ENCODE assay signal across 8 cellular contexts in genomic region chr12:11863478-11863906, GRCh38.
DNase-seq lines count a peak whose midpoint lies in the region; ATAC-seq and TF ChIP-seq lines count a peak whose summit lies in the region.

No MANE protein-coding gene starts in this region.

- TF ChIP-seq CTCF in endodermal cell (conservative IDR thresholded peaks at IDR 0.05) = no peak

- no peak overlapping the region for H2AK5ac ChIP-seq in mesenchymal stem cell (ENCODE audit: low read length, severe bottlenecking)

- 95% methylated on average over 3 to 5 of the region's 5 CpGs for WGBS in endodermal cell (ENCODE audit: insufficient coverage in 1 of 2, insufficient read length in 1 of 2), 2 experiments
- WGBS in mesenchymal stem cell = 94% methylated on average over 5 of the region's 5 CpGs

- H3K9ac ChIP-seq in endodermal cell (ENCODE audit: extremely low read depth, low read length, poor library complexity, severe bottlenecking) = no peak overlapping the region
- peak overlapping the region; percentile 82 for H3K9ac ChIP-seq in mesenchymal stem cell (ENCODE audit: low read length)

- no peak overlapping the region for H2AFZ ChIP-seq in mesenchymal stem cell (ENCODE audit: low read depth, low read length)

- peaks cover 35% of the 10 kb centered on the region for H3K79me1 ChIP-seq in mesenchymal stem cell (replicated peaks; ENCODE audit: low read length, poor library complexity, severe bottlenecking)

- peak overlapping the region in 1 of 2 experiments; percentile 60 for H3K18ac ChIP-seq in mesenchymal stem cell (ENCODE audit: low read depth in 1 of 2, low read length in 2 of 2)

- H2BK12ac ChIP-seq in mesenchymal stem cell (ENCODE audit: low read length in 2 of 2) = no peak overlapping the region

- H4K8ac ChIP-seq in mesenchymal stem cell (ENCODE audit: low read length) = no peak overlapping the region

- no peak overlapping the region for H3K4me2 ChIP-seq in mesenchymal stem cell (ENCODE audit: low read length, poor library complexity, severe bottlenecking)

- peaks cover 47% of the 10 kb centered on the region for H3K4me1 Mint-ChIP-seq in endodermal cell

- no peaks in the 10 kb centered on the region for H3K27me3 Mint-ChIP-seq in endodermal cell (ENCODE audit: insufficient read depth)

- H3K4me3 ChIP-seq in endodermal cell (ENCODE audit: low read length) = no peak overlapping the region
- peak overlapping the region in 1 of 2 experiments; percentile 20 for H3K4me3 ChIP-seq in mesenchymal stem cell (ENCODE audit: insufficient read depth in 1 of 2, low read depth in 1 of 2, low read length in 2 of 2)

- no peak overlapping the region for H2BK120ac ChIP-seq in mesenchymal stem cell (ENCODE audit: low read depth, low read length)

- ATAC-seq in stimulated activated naive CD8-positive, alpha-beta T cell treated with anti-CD3 and anti-CD28 coated beads, Interleukin-15, Interleukin-2, amounts not matched to agents 100 U/mL and 50 U/mL, for 24 hours = no peak

- H3K27me3 ChIP-seq in endodermal cell (ENCODE audit: control insufficient read depth, insufficient read depth, low read length, poor library complexity, severe bottlenecking) = no peaks in the 10 kb centered on the region
- no peaks in the 10 kb centered on the region for H3K27me3 ChIP-seq in mesenchymal stem cell (ENCODE audit: control insufficient read depth in 1 of 2, insufficient read depth in 1 of 2, low read length in 2 of 2)

- no peak overlapping the region for H3K4ac ChIP-seq in mesenchymal stem cell (ENCODE audit: low read depth in 1 of 2, low read length in 2 of 2)

- peaks cover 24% of the 10 kb centered on the region for H3K9me3 Mint-ChIP-seq in endodermal cell

- DNase-seq in RPMI7951 (ENCODE audit: low read depth) = peak; percentile 80
- peak; percentile 31 for DNase-seq in endodermal cell
- DNase-seq in mesenchymal stem cell = peak; percentile 11
- DNase-seq in substantia nigra (lab: John Stamatoyannopoulos, UW) = peak in 18 of 49 donors; percentile 9 to 49 (median 24)
- DNase-seq in amniotic stem cell (lab: John Stamatoyannopoulos, UW) = no peak
- DNase-seq in NCI-H1417 treated with DMSO at 0.1 percent for 48 hours (lab: John Stamatoyannopoulos, UW) = no peak
- no peak for DNase-seq in stimulated activated naive CD8-positive, alpha-beta T cell treated with anti-CD3 and anti-CD28 coated beads, Interleukin-15, Interleukin-2, amounts not matched to agents 100 U/mL and 50 U/mL, for 24 hours
- DNase-seq in activated T-cell treated with anti-CD3 and anti-CD28 coated beads, Interleukin-2, amount 50 U/mL, for 48 hours = no peak

- H3K27ac Mint-ChIP-seq in endodermal cell = peak overlapping the region; percentile 8

- no peak overlapping the region for H2BK15ac ChIP-seq in mesenchymal stem cell (ENCODE audit: low read depth, poor library complexity, severe bottlenecking)

- no peak overlapping the region for H2BK5ac ChIP-seq in mesenchymal stem cell (ENCODE audit: low read depth, low read length, poor library complexity, severe bottlenecking)

- no peak overlapping the region for H3K14ac ChIP-seq in mesenchymal stem cell (ENCODE audit: low read length in 2 of 2)

- H3K36me3 Mint-ChIP-seq in endodermal cell (ENCODE audit: low read depth) = peaks cover 61% of the 10 kb centered on the region

- H3K9me3 ChIP-seq in endodermal cell (ENCODE audit: control insufficient read depth, low read length) = peaks cover 16% of the 10 kb centered on the region
- peaks cover 14% of the 10 kb centered on the region for H3K9me3 ChIP-seq in mesenchymal stem cell (ENCODE audit: control insufficient read depth, low read length)

- H3K4me1 ChIP-seq in endodermal cell (ENCODE audit: control insufficient read depth, insufficient read depth, low read length) (peaks cover 10% of the 10 kb centered on the region), mesenchymal stem cell (ENCODE audit: control insufficient read depth, insufficient read depth, low read depth, low read length) (peaks cover 3% of the 10 kb centered on the region)

- H3K23ac ChIP-seq in mesenchymal stem cell (ENCODE audit: low read length in 2 of 2) = no peak overlapping the region

- peaks cover 28% of the 10 kb centered on the region for H3K36me3 ChIP-seq in endodermal cell (ENCODE audit: control insufficient read depth, insufficient read depth, low read length)
- H3K36me3 ChIP-seq in mesenchymal stem cell (ENCODE audit: control insufficient read depth in 1 of 2, insufficient read depth in 2 of 2, low read depth in 1 of 2, low read length in 2 of 2) = peaks cover 7 to 27% of the 10 kb centered on the region in 2 experiments

- no peak overlapping the region for H4K91ac ChIP-seq in mesenchymal stem cell (ENCODE audit: low read length)

- H3K27ac ChIP-seq in endodermal cell (ENCODE audit: low read depth, low read length) (no peak overlapping the region), mesenchymal stem cell (ENCODE audit: low read length, poor library complexity, severe bottlenecking) (peak overlapping the region; percentile 51), substantia nigra (ENCODE audit: low read depth, low read length, poor library complexity, severe bottlenecking) (peak overlapping the region; percentile 17)

- H3K4me3 Mint-ChIP-seq in endodermal cell = no peak overlapping the region

Comparison
In these comparisons a context has a peak if more than half of its experiments do, and no peak if none do; other contexts are left out.
1. DNase-seq: peak in RPMI7951 (single experiment), endodermal cell (single experiment) and mesenchymal stem cell (single experiment); none in amniotic stem cell (single experiment), NCI-H1417 treated with DMSO at 0.1 percent for 48 hours (single experiment), stimulated activated naive CD8-positive, alpha-beta T cell treated with anti-CD3 and anti-CD28 coated beads, Interleukin-15, Interleukin-2, amounts not matched to agents 100 U/mL and 50 U/mL, for 24 hours (single experiment) and activated T-cell treated with anti-CD3 and anti-CD28 coated beads, Interleukin-2, amount 50 U/mL, for 48 hours (0 of 2).